In genomic region chr16:11852092-11852809, GRCh38 we compare ENCODE assay signal across 8 cellular contexts. TPM values are rescaled to one million over a fixed set of nuclear protein-coding genes. Genes with fewer than 3 reads are reported as not detected.
DNase-seq lines count a peak whose midpoint lies in the region; FAIRE-seq and TF ChIP-seq lines count a peak whose summit lies in the region.

No MANE protein-coding gene starts in this region.

- TF ChIP-seq RAD21 in liver (IDR thresholded peaks at IDR 0.05): no peak

- in situ Hi-C loops in transverse colon (cut with MboI; ENCODE audit: low pct_ligation_motif_present in 1 of 4, low pct_unique_long_range_greater_than_20kb in 1 of 4, low sequenced_read_pairs in 3 of 4): no loop called here

- H4K20me1 ChIP-seq in astrocyte (ENCODE audit: insufficient read depth, low read length): peaks cover 58% of the 10 kb centered on the region

- H3K4me2 ChIP-seq in astrocyte (ENCODE audit: low read length): peak overlapping the region; percentile 95

- FAIRE-seq in astrocyte (lab: Jason Lieb, UNC): no peak

- H3K4me3 ChIP-seq in AG09309 (ENCODE audit: control insufficient read depth, low read depth, low read length) (peak overlapping the region; percentile 82), astrocyte (ENCODE audit: insufficient read depth, low read depth, low read length) (peak overlapping the region; percentile 99), liver (ENCODE audit: low read depth in 1 of 3, low read length in 3 of 3) (peak overlapping the region; percentile 72 to 96 (median 78)), transverse colon (peak overlapping the region; percentile 67 to 97 (median 78))

- H3K27ac Mint-ChIP-seq in astrocyte (ENCODE audit: unreplicated experiment): peak overlapping the region; percentile 75

- H3K9me3 Mint-ChIP-seq in astrocyte (ENCODE audit: unreplicated experiment): no peaks in the 10 kb centered on the region

- peak overlapping the region; percentile 99 for H2AFZ ChIP-seq in astrocyte (ENCODE audit: low read depth, low read length)

- H3K9ac ChIP-seq in astrocyte (ENCODE audit: low read length) (peak overlapping the region; percentile 99), liver (ENCODE audit: low read depth in 1 of 2, low read length in 2 of 2) (peak overlapping the region; percentile 89 to 90)

- H3K36me3 ChIP-seq in astrocyte (ENCODE audit: insufficient read depth, low read length) (peaks cover 28% of the 10 kb centered on the region), liver (ENCODE audit: control insufficient read depth in 4 of 4, insufficient read depth in 3 of 4, low read depth in 1 of 4, low read length in 3 of 4) (peaks cover 5 to 19% (median 12%) of the 10 kb centered on the region in 4 donors), transverse colon (peaks cover 0 to 4% (median 2%) of the 10 kb centered on the region in 4 donors)

- peak overlapping the region; percentile 97 for H3K4me3 Mint-ChIP-seq in astrocyte (ENCODE audit: unreplicated experiment)

- H3K27ac ChIP-seq in astrocyte (ENCODE audit: low read depth, low read length): peak overlapping the region; percentile 86
- H3K27ac ChIP-seq in liver (ENCODE audit: low read depth in 1 of 2, low read length in 2 of 2): peak overlapping the region; percentile 81 to 91
- peak overlapping the region; percentile 82 to 97 (median 90) for H3K27ac ChIP-seq in transverse colon

- DNase-seq in AG09309 (ENCODE audit: low read depth): no peak
- peak; percentile 26 for DNase-seq in HT1080 (ENCODE audit: low read depth)
- peak; percentile 35 for DNase-seq in astrocyte (ENCODE audit: low read depth)
- DNase-seq in transverse colon: no peak
- DNase-seq in stimulated activated CD4-positive, alpha-beta T cell treated with anti-CD3 and anti-CD28 coated beads, Interleukin-4, amount 100 ng/mL, for 1 hour: no peak
- DNase-seq in SHP77 treated with DMSO at 0.1 percent for 48 hours (lab: John Stamatoyannopoulos, UW): no peak
- DNase-seq in NCI-H345 treated with DMSO at 0.1 percent for 48 hours (lab: John Stamatoyannopoulos, UW; ENCODE audit: unreplicated experiment): no peak

- no peaks in the 10 kb centered on the region for H3K27me3 ChIP-seq in astrocyte (ENCODE audit: insufficient read depth, low read length)
- H3K27me3 ChIP-seq in liver (ENCODE audit: control insufficient read depth in 4 of 4, insufficient read depth in 4 of 4, low read length in 3 of 4): no peaks in the 10 kb centered on the region
- H3K27me3 ChIP-seq in transverse colon: no peaks in the 10 kb centered on the region

- no peaks in the 10 kb centered on the region for H3K9me3 ChIP-seq in astrocyte (ENCODE audit: insufficient read depth, low read depth, low read length)
- no peaks in the 10 kb centered on the region for H3K9me3 ChIP-seq in liver (ENCODE audit: control insufficient read depth in 4 of 4, low read length in 3 of 4)
- no peaks in the 10 kb centered on the region for H3K9me3 ChIP-seq in transverse colon

- H3K4me1 ChIP-seq in astrocyte (ENCODE audit: insufficient read depth, low read length) (peaks cover 18% of the 10 kb centered on the region), liver (ENCODE audit: control insufficient read depth in 4 of 4, insufficient read depth in 4 of 4, low read length in 3 of 4) (peaks cover 2 to 29% (median 14%) of the 10 kb centered on the region in 4 donors), transverse colon (peaks cover 0 to 45% (median 21%) of the 10 kb centered on the region in 4 donors)

- TF ChIP-seq POLR2A in transverse colon (IDR thresholded peaks at IDR 0.05): no peak

- no peak for TF ChIP-seq EP300 in transverse colon (IDR thresholded peaks at IDR 0.05; ENCODE audit: low read depth)

- TF ChIP-seq CTCF in AG09309 (IDR thresholded peaks at IDR 0.05; ENCODE audit: control insufficient read depth, insufficient read depth, low read depth, low read length, missing control alignments) (no peak), astrocyte (IDR thresholded peaks at IDR 0.05; ENCODE audit: insufficient read depth, low read depth, low read length) (no peak), liver (IDR thresholded peaks at IDR 0.05; ENCODE audit: low read depth, low read length, missing input control) (no peak), transverse colon (IDR thresholded peaks at IDR 0.05) (no peak)

- H3K79me2 ChIP-seq in astrocyte (ENCODE audit: insufficient read depth, low read length): peaks cover 94% of the 10 kb centered on the region

- H3K27me3 Mint-ChIP-seq in astrocyte (ENCODE audit: low read depth, unreplicated experiment): no peaks in the 10 kb centered on the region

- intact Hi-C loops in transverse colon (cut with DNase I; ENCODE audit: low total_unique reads): no loop called here

- WGBS in liver: 39% methylated on average over 33 of the region's 33 CpGs
- WGBS in transverse colon (ENCODE audit: low coverage in 1 of 2), 2 donors: 48 to 76% methylated on average over 5 to 33 of the region's 33 CpGs

- H3K4me1 Mint-ChIP-seq in astrocyte (ENCODE audit: low read depth, unreplicated experiment): peaks cover 25% of the 10 kb centered on the region

- H3K36me3 Mint-ChIP-seq in astrocyte (ENCODE audit: low read depth, unreplicated experiment): peaks cover 8% of the 10 kb centered on the region

TF ChIP-seq in liver, 16 proteins besides CTCF, POLR2A, EP300 and RAD21 (continues in another document):
- TF ChIP-seq JUND (IDR thresholded peaks at IDR 0.05) (no peak), TAF1 (conservative IDR thresholded peaks at IDR 0.05) (no peak), FOXA2 (IDR thresholded peaks at IDR 0.05) (no peak), HNF4A (conservative IDR thresholded peaks at IDR 0.05) (no peak), GABPA (IDR thresholded peaks at IDR 0.05 in 1 of 2, conservative IDR thresholded peaks at IDR 0.05 in 1 of 2) (no peak), EGR1 (IDR thresholded peaks at IDR 0.05; ENCODE audit: low read depth in 2 of 2) (no peak), SP1 (IDR thresholded peaks at IDR 0.05) (no peak), HNF4G (IDR thresholded peaks at IDR 0.05) (no peak), ZBTB33 (IDR thresholded peaks at IDR 0.05) (no peak), NR2F2 (IDR thresholded peaks at IDR 0.05) (no peak), ATF3 (IDR thresholded peaks at IDR 0.05) (no peak), FOXA1 (IDR thresholded peaks at IDR 0.05) (no peak), REST (IDR thresholded peaks at IDR 0.05) (no peak)

RNA-seq across cellular contexts. Expression of gene RSL1D1, which starts 0.9 kb away (rescaled TPM):
- total RNA-seq in HT1080 (2014; rRNA removed; shearing (Covaris generic)): 196 and 208 TPM in 2 replicates
- polyA plus RNA-seq in HT1080 (2015; cell fraction: cytosol; rRNA removed): 282 and 335 TPM in 2 replicates
- 248 and 255 TPM in 2 replicates for polyA plus RNA-seq in HT1080 (2015; cell fraction: nucleus; rRNA removed)
- total RNA-seq in astrocyte: 192 and 209 TPM in 2 replicates
- total RNA-seq in liver: 10 to 100 TPM; 35.2 to 59.7 TPM
- polyA plus RNA-seq in liver: 10 to 100 TPM; 37.7 to 48.9 TPM
- 100 to 1,000 TPM in 1 of 4 donors, 10 to 100 TPM in 3; 41.5 to 120 (median 65.9) TPM for total RNA-seq in transverse colon

RNA-seq across cellular contexts. Expression of gene ZC3H7A, which starts 55.2 kb away (rescaled TPM):
- 20.9 and 35.3 TPM in 2 replicates for total RNA-seq in HT1080 (2014; rRNA removed; shearing (Covaris generic))
- polyA plus RNA-seq in HT1080 (2015; cell fraction: cytosol; rRNA removed): 45.2 and 50.0 TPM in 2 replicates
- 122 and 130 TPM in 2 replicates for polyA plus RNA-seq in HT1080 (2015; cell fraction: nucleus; rRNA removed)
- total RNA-seq in astrocyte: 64.2 and 68.7 TPM in 2 replicates
- total RNA-seq in liver: 10 to 100 TPM; 33.3 to 37.7 TPM
- 10 to 100 TPM; 12.4 to 16.1 TPM for polyA plus RNA-seq in liver
- 10 to 100 TPM; 38.1 to 92.0 (median 63.3) TPM for total RNA-seq in transverse colon

Comparison
In these comparisons a context has a peak if more than half of its experiments do, and no peak if none do; other contexts are left out.
1. DNase-seq: peak in HT1080 (single experiment) and astrocyte (single experiment); none in AG09309 (single experiment), transverse colon (single experiment), stimulated activated CD4-positive, alpha-beta T cell treated with anti-CD3 and anti-CD28 coated beads, Interleukin-4, amount 100 ng/mL, for 1 hour (single experiment), SHP77 treated with DMSO at 0.1 percent for 48 hours (single experiment) and NCI-H345 treated with DMSO at 0.1 percent for 48 hours (single experiment).
2. Peak in every context shown above with its lines, with median percentiles within 50 percentile points of each other: H3K4me3 ChIP-seq and H3K27ac ChIP-seq.